ENCODE assay signal across 28 cellular contexts in genomic region chr16:54398986-54399385, GRCh38.
"Had no signal": no experiment of that assay in that cellular context is flagged by ENCODE, and none has a peak within 500 bp of the region (broad histone marks: within the 10 kb centered on the region; RNA-seq: fewer than 3 reads in every experiment).

No MANE protein-coding gene starts in this region.

- H3K27ac Mint-ChIP-seq: activated CD4-positive, alpha-beta memory T cell treated with anti-CD3 and anti-CD28 coated beads, Interleukin-2, amount 10 ng/mL, durations not matched to agents 7 days and 5 days; activated CD4-positive, alpha-beta T cell treated with anti-CD3 and anti-CD28 coated beads for 36 hours; activated CD4-positive, alpha-beta T cell treated with anti-CD3 and anti-CD28 coated beads, Interleukin-2, amount 10 ng/mL, durations not matched to agents 7 days and 5 days; activated naive CD4-positive, alpha-beta T cell treated with anti-CD3 and anti-CD28 coated beads, Interleukin-2, amount 10 ng/mL, durations not matched to agents 7 days and 5 days; activated naive CD4-positive, alpha-beta T cell treated with anti-CD3 and anti-CD28 coated beads, Interleukin-2, amount 50 U/mL, for 72 hours; activated naive CD8-positive, alpha-beta T cell treated with anti-CD3 and anti-CD28 coated beads, Interleukin-2, amount 10 ng/mL, durations not matched to agents 7 days and 5 days; activated T-cell treated with anti-CD3 and anti-CD28 coated beads, Interleukin-2, amount 50 U/mL, for 24 hours; activated T-cell treated with anti-CD3 and anti-CD28 coated beads, Interleukin-2, amount 50 U/mL, for 72 hours; brain; T-helper 17 cell; T-helper 2 cell treated with Interferon-gamma antibody and Interleukin-4, amounts not matched to agents 5 μg/mL and 100 μg/mL, for 36 hours had no signal

- H3K36me3 Mint-ChIP-seq: activated naive CD4-positive, alpha-beta T cell treated with anti-CD3 and anti-CD28 coated beads, Interleukin-2, amount 10 ng/mL, durations not matched to agents 7 days and 5 days; activated naive CD8-positive, alpha-beta T cell treated with anti-CD3 and anti-CD28 coated beads, Interleukin-2, amount 10 ng/mL, durations not matched to agents 7 days and 5 days; brain had no signal

- H3K4me3 Mint-ChIP-seq: activated CD4-positive, alpha-beta memory T cell treated with anti-CD3 and anti-CD28 coated beads, Interleukin-2, amount 10 ng/mL, durations not matched to agents 7 days and 5 days; activated CD4-positive, alpha-beta T cell treated with anti-CD3 and anti-CD28 coated beads for 36 hours; activated CD4-positive, alpha-beta T cell treated with anti-CD3 and anti-CD28 coated beads, Interleukin-2, amount 10 ng/mL, durations not matched to agents 7 days and 5 days; activated naive CD4-positive, alpha-beta T cell treated with anti-CD3 and anti-CD28 coated beads, Interleukin-2, amount 10 ng/mL, durations not matched to agents 7 days and 5 days; activated naive CD8-positive, alpha-beta T cell treated with anti-CD3 and anti-CD28 coated beads, Interleukin-2, amount 10 ng/mL, durations not matched to agents 7 days and 5 days; activated T-cell treated with anti-CD3 and anti-CD28 coated beads, Interleukin-2, amount 50 U/mL, for 24 hours; activated T-cell treated with anti-CD3 and anti-CD28 coated beads, Interleukin-2, amount 50 U/mL, for 72 hours; brain; T-helper 17 cell; T-helper 2 cell treated with Interferon-gamma antibody and Interleukin-4, amounts not matched to agents 5 μg/mL and 100 μg/mL, for 36 hours had no signal

- DNase-seq: activated CD4-positive, alpha-beta memory T cell treated with anti-CD3 and anti-CD28 coated beads, Interleukin-2, amount 10 ng/mL, durations not matched to agents 7 days and 5 days; activated CD4-positive, alpha-beta T cell treated with anti-CD3 and anti-CD28 coated beads for 36 hours; activated CD4-positive, alpha-beta T cell treated with anti-CD3 and anti-CD28 coated beads, Interleukin-2, amount 10 ng/mL, durations not matched to agents 7 days and 5 days; activated CD4-positive, alpha-beta T cell treated with anti-CD3 and anti-CD28 coated beads, Interleukin-2, amount 50 U/mL, for 4 hours; activated CD4-positive, CD25-positive, alpha-beta regulatory T cell; activated CD4-positive, CD25-positive, alpha-beta regulatory T cell treated with anti-CD3 and anti-CD28 coated beads, Interleukin-2, amount 50 U/mL, for 72 hours; activated CD8-positive, alpha-beta memory T cell treated with anti-CD3 and anti-CD28 coated beads, Interleukin-2, amount 50 U/mL, for 48 hours; activated gamma-delta T cell; activated naive CD4-positive, alpha-beta T cell; activated naive CD4-positive, alpha-beta T cell treated with anti-CD3 and anti-CD28 coated beads, Interleukin-2, amount 10 ng/mL, durations not matched to agents 7 days and 5 days; activated naive CD8-positive, alpha-beta T cell treated with anti-CD3 and anti-CD28 coated beads, Interleukin-2, amount 10 ng/mL, durations not matched to agents 7 days and 5 days; activated T-cell treated with anti-CD3 and anti-CD28 coated beads for 4 hours; activated T-cell treated with anti-CD3 and anti-CD28 coated beads, Interleukin-2, amount 50 U/mL, for 24 hours; activated T-cell treated with anti-CD3 and anti-CD28 coated beads, Interleukin-2, amount 50 U/mL, for 72 hours; central memory CD4-positive, alpha-beta T cell; cerebellar nuclear complex; colonic mucosa; effector CD8-positive, alpha-beta T cell; foreskin keratinocyte; gastrocnemius medialis; heart right ventricle; T-helper 1 cell; T-helper 17 cell; T1000 had no signal

- H3K4me1 Mint-ChIP-seq: activated CD4-positive, alpha-beta memory T cell treated with anti-CD3 and anti-CD28 coated beads, Interleukin-2, amount 10 ng/mL, durations not matched to agents 7 days and 5 days; activated CD4-positive, alpha-beta T cell treated with anti-CD3 and anti-CD28 coated beads for 36 hours; activated CD4-positive, alpha-beta T cell treated with anti-CD3 and anti-CD28 coated beads, Interleukin-2, amount 10 ng/mL, durations not matched to agents 7 days and 5 days; activated naive CD4-positive, alpha-beta T cell treated with anti-CD3 and anti-CD28 coated beads, Interleukin-2, amount 10 ng/mL, durations not matched to agents 7 days and 5 days; activated naive CD8-positive, alpha-beta T cell treated with anti-CD3 and anti-CD28 coated beads, Interleukin-2, amount 10 ng/mL, durations not matched to agents 7 days and 5 days; T-helper 17 cell had no signal

- H3K27me3 Mint-ChIP-seq: activated naive CD4-positive, alpha-beta T cell treated with anti-CD3 and anti-CD28 coated beads, Interleukin-2, amount 10 ng/mL, durations not matched to agents 7 days and 5 days had no signal

- H3K9me3 Mint-ChIP-seq: activated CD4-positive, alpha-beta memory T cell treated with anti-CD3 and anti-CD28 coated beads, Interleukin-2, amount 10 ng/mL, durations not matched to agents 7 days and 5 days; activated naive CD8-positive, alpha-beta T cell treated with anti-CD3 and anti-CD28 coated beads, Interleukin-2, amount 10 ng/mL, durations not matched to agents 7 days and 5 days; activated T-cell treated with anti-CD3 and anti-CD28 coated beads, Interleukin-2, amount 50 U/mL, for 24 hours; activated T-cell treated with anti-CD3 and anti-CD28 coated beads, Interleukin-2, amount 50 U/mL, for 72 hours; T-helper 2 cell treated with Interferon-gamma antibody and Interleukin-4, amounts not matched to agents 5 μg/mL and 100 μg/mL, for 36 hours had no signal

- ATAC-seq: activated CD4-positive, alpha-beta T cell treated with anti-CD3 and anti-CD28 coated beads for 36 hours; activated naive CD4-positive, alpha-beta T cell treated with anti-CD3 and anti-CD28 coated beads, Interleukin-2, amount 50 U/mL, for 72 hours; activated T-cell treated with anti-CD3 and anti-CD28 coated beads, Interleukin-2, amount 50 U/mL, for 72 hours; esophagus mucosa; foreskin keratinocyte; gastrocnemius medialis; heart right ventricle; T-helper 17 cell had no signal
